In the genomic region with DNA sequence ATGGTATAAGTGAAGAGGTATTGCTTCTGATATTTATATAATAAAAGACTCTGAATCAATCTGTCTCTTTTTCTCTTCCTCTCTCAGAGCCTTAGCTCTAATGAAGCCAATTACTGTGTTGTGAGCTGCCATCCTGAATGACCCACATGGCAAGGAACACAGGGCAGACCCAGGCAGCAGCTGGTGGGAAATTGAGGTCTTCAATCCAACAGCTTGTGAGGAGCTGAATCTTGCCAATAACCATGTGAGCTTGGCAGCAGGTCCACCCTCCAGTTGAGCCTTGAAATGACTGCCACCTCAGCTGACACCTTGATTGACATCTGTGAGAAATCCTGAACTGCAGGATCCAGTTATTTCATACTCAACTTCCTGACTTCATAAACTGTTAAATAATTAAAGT, we compare ENCODE assay signal across 21 cellular contexts.
"Had no signal": no experiment of that assay in that cellular context is flagged by ENCODE, and none has a peak within 500 bp of the region (broad histone marks: within the 10 kb centered on the region; RNA-seq: fewer than 3 reads in every experiment).

No MANE protein-coding gene starts in this region.

- H3K27ac ChIP-seq: brain microvascular endothelial cell, cardiac muscle cell, colonic mucosa, VCaP had no signal

- H3K9me3 ChIP-seq: colonic mucosa had no signal

- H3K36me3 ChIP-seq: brain microvascular endothelial cell, cardiac muscle cell, colonic mucosa had no signal

- H3K27me3 ChIP-seq: brain microvascular endothelial cell, cardiac muscle cell, colonic mucosa had no signal

- H3K4me3 ChIP-seq: cardiac muscle cell, colonic mucosa, SK-N-MC had no signal

- H3K4me1 ChIP-seq: colonic mucosa had no signal

- DNase-seq: activated CD4-positive, alpha-beta memory T cell treated with anti-CD3 and anti-CD28 coated beads, Interleukin-2, amount 10 ng/mL, durations not matched to agents 7 days and 5 days; activated CD4-positive, alpha-beta T cell treated with anti-CD3 and anti-CD28 coated beads, Interleukin-2, amount 10 ng/mL, durations not matched to agents 7 days and 5 days; activated CD4-positive, CD25-positive, alpha-beta regulatory T cell; activated gamma-delta T cell; activated naive CD4-positive, alpha-beta T cell treated with anti-CD3 and anti-CD28 coated beads for 36 hours; activated T-cell treated with anti-CD3 and anti-CD28 coated beads for 4 hours; activated T-cell treated with anti-CD3 and anti-CD28 coated beads, Interleukin-2, amount 50 U/mL, for 48 hours; brain microvascular endothelial cell; colonic mucosa; KG1; NCI-H1048; NCI-H146; NCI-H345; NCI-H748 treated with DMSO at 0.1 percent for 48 hours; RPMI8226; T-cell; T-helper 2 cell; T1000 had no signal
